8 cellular contexts compared by ENCODE assay signal in the genomic region with DNA sequence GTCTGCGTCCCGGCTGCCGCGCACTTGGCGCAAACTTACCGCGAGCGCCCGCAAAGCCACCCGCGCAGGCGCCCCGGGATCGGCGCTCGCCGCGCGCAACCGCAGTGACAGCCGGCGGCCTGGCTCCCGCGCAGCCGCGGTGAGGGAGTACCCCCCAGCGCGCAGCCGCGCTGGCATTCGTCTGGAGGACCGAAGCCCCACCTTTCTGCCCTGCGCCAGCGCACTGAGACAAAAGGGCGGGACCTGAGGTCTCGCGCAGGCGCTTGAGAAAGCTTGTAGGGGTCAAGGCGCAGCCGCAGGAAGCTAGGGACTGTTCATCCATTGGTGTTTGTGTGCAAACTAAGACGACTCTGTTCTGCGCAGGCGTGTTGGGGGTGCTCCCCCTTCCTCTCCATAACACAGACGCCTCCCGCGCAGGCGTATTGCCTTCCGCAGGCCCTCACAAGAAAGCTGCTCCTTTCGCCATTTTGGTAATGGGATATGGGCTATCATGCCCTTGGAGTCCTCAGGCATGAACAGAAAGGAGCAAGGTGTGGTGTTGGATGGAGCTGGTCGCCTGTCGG. TPM values are rescaled to one million over a fixed set of nuclear protein-coding genes. Genes with fewer than 3 reads are reported as not detected.
A peak's percentile ranks its signal among the peaks of the same experiment; 100 is the strongest.
DNase-seq lines count a peak whose midpoint lies in the region; TF ChIP-seq lines count a peak whose summit lies in the region.

A gene (minus strand): TSS at position 91 of the 563 bp plus-strand sequence. CDS start 558 bp downstream, outside the sequence.

- no peaks in the 10 kb centered on the region for H3K9me3 ChIP-seq in HAP-1
- no peaks in the 10 kb centered on the region for H3K9me3 ChIP-seq in MM.1S (replicated peaks; ENCODE audit: insufficient read depth, low read length)
- no peaks in the 10 kb centered on the region for H3K9me3 ChIP-seq in neural cell (ENCODE audit: low read length)
- no peaks in the 10 kb centered on the region for H3K9me3 ChIP-seq in stomach

- intact Hi-C loops in stomach (cut with DNase I; ENCODE audit: low total_unique reads) = no loop called here

- TF ChIP-seq POLR2A in stomach (IDR thresholded peaks at IDR 0.05) = peak in 1 of 4 donors; percentile 41

- H3K9ac ChIP-seq in MM.1S (ENCODE audit: low read length) (peak within 1 kb of the TSS; percentile 73), neural cell (ENCODE audit: low read length) (peak within 1 kb of the TSS; percentile 99)

- H3K36me3 ChIP-seq in HAP-1 (replicated peaks) (peaks cover 14% of the 10 kb centered on the region), MM.1S (replicated peaks; ENCODE audit: insufficient read depth, low read length) (no peaks in the 10 kb centered on the region), neural cell (ENCODE audit: insufficient read depth, low read length) (no peaks in the 10 kb centered on the region), stomach (peaks cover 0 to 5% (median 4%) of the 10 kb centered on the region in 4 donors)

- H3K9me2 ChIP-seq in MM.1S (replicated peaks; ENCODE audit: insufficient read depth, low read length) = no peaks in the 10 kb centered on the region
- no peaks in the 10 kb centered on the region for H3K9me2 ChIP-seq in neural cell (ENCODE audit: insufficient read depth, low read length)

- H3K79me2 ChIP-seq in MM.1S (ENCODE audit: low read length) = peaks cover 47% of the 10 kb centered on the region
- peaks cover 42% of the 10 kb centered on the region for H3K79me2 ChIP-seq in neural cell (replicated peaks; ENCODE audit: insufficient read depth, low read length)

- H3K4me1 ChIP-seq in HAP-1 = peaks cover 15% of the 10 kb centered on the region
- H3K4me1 ChIP-seq in MM.1S (ENCODE audit: low read length) = peaks cover 20% of the 10 kb centered on the region
- peaks cover 29 to 40% (median 37%) of the 10 kb centered on the region in 4 donors for H3K4me1 ChIP-seq in stomach

- WGBS in stomach, 5 donors = 0 to 2% (median 1%) methylated on average over 20 to 51 of the region's 51 CpGs

- no peak for TF ChIP-seq CTCF in MM.1S (IDR thresholded peaks at IDR 0.05; ENCODE audit: low read length)
- no peak for TF ChIP-seq CTCF in fibroblast of villous mesenchyme (IDR thresholded peaks at IDR 0.05; ENCODE audit: insufficient read depth, low read depth, low read length)
- TF ChIP-seq CTCF in neural cell (IDR thresholded peaks at IDR 0.05; ENCODE audit: poor library complexity, severe bottlenecking) = no peak
- TF ChIP-seq CTCF in stomach (IDR thresholded peaks at IDR 0.05) = no peak

- H3K27ac ChIP-seq in MM.1S (ENCODE audit: low read length) (peak within 1 kb of the TSS; percentile 90), neural cell (ENCODE audit: low read length) (peak within 1 kb of the TSS; percentile 98), stomach (peak within 1 kb of the TSS; percentile 91 to 99 (median 98))

- no peak for TF ChIP-seq RAD21 in neural cell (conservative IDR thresholded peaks at IDR 0.05)

- H3F3A ChIP-seq in MM.1S (ENCODE audit: insufficient read depth, low read length) = peaks cover 33% of the 10 kb centered on the region
- H3F3A ChIP-seq in neural cell (ENCODE audit: insufficient read depth, low read length, poor library complexity, severe bottlenecking) = peaks cover 2% of the 10 kb centered on the region

- H4K20me1 ChIP-seq in MM.1S (ENCODE audit: insufficient read depth, low read length) = no peaks in the 10 kb centered on the region
- H4K20me1 ChIP-seq in neural cell (ENCODE audit: insufficient read depth) = peaks cover 2% of the 10 kb centered on the region

- H3K4me3 ChIP-seq in HAP-1 (peak within 1 kb of the TSS; percentile 74), MM.1S (ENCODE audit: low read length) (peak within 1 kb of the TSS; percentile 88), fibroblast of villous mesenchyme (ENCODE audit: low read depth, low read length) (peak within 1 kb of the TSS; percentile 88), neural cell (ENCODE audit: low read length) (peak within 1 kb of the TSS; percentile 96), stomach (peak within 1 kb of the TSS; percentile 96 to 99 (median 98))

- in situ Hi-C loops in HAP-1 (cut with MboI; ENCODE audit: low sequenced_read_pairs) = no loop called here

- H2AFZ ChIP-seq in MM.1S (ENCODE audit: low read length) = peak within 1 kb of the TSS; percentile 70
- H2AFZ ChIP-seq in neural cell (ENCODE audit: low read depth, low read length) = peak within 1 kb of the TSS; percentile 57

- DNase-seq in ELR (ENCODE audit: low read depth) = peak; percentile 100
- peak; percentile 99 to 100 for DNase-seq in HAP-1 (ENCODE audit: low spot score in 2 of 2)
- peak; percentile 100 for DNase-seq in MM.1S
- DNase-seq in SIG-M5 (lab: John Stamatoyannopoulos, UW) = peak; percentile 99
- peak; percentile 97 for DNase-seq in activated gamma-delta T cell (lab: John Stamatoyannopoulos, UW)
- peak; percentile 100 for DNase-seq in fibroblast of villous mesenchyme (ENCODE audit: low read depth)
- DNase-seq in stomach = peak; percentile 100

- H3K4me2 ChIP-seq in MM.1S (ENCODE audit: low read depth, low read length) (peak within 1 kb of the TSS; percentile 93), neural cell (ENCODE audit: low read length) (peak within 1 kb of the TSS; percentile 58)

- no peaks in the 10 kb centered on the region for H3K27me3 ChIP-seq in HAP-1 (ENCODE audit: low read depth)
- H3K27me3 ChIP-seq in MM.1S (replicated peaks; ENCODE audit: insufficient read depth, low read length) = no peaks in the 10 kb centered on the region
- no peaks in the 10 kb centered on the region for H3K27me3 ChIP-seq in neural cell (ENCODE audit: insufficient read depth, low read depth, low read length)
- no peaks in the 10 kb centered on the region for H3K27me3 ChIP-seq in stomach

- TF ChIP-seq EP300 in neural cell (conservative IDR thresholded peaks at IDR 0.05; ENCODE audit: poor library complexity, severe bottlenecking) (no peak), stomach (IDR thresholded peaks at IDR 0.05) (no peak)

TF ChIP-seq in neural cell, 6 proteins besides CTCF, POLR2A, EP300 and RAD21:
- TF ChIP-seq EZH2 (IDR thresholded peaks at IDR 0.05; ENCODE audit: borderline replicate concordance, insufficient read depth, low read length, poor library complexity, severe bottlenecking) (no peak), POLR2AphosphoS5 (IDR thresholded peaks at IDR 0.05) (peak; percentile 72), TAF1 (IDR thresholded peaks at IDR 0.05; ENCODE audit: low read depth) (peak; percentile 84), MXI1 (conservative IDR thresholded peaks at IDR 0.05; ENCODE audit: poor library complexity, severe bottlenecking) (no peak)
- TF ChIP-seq, protein P1, sequence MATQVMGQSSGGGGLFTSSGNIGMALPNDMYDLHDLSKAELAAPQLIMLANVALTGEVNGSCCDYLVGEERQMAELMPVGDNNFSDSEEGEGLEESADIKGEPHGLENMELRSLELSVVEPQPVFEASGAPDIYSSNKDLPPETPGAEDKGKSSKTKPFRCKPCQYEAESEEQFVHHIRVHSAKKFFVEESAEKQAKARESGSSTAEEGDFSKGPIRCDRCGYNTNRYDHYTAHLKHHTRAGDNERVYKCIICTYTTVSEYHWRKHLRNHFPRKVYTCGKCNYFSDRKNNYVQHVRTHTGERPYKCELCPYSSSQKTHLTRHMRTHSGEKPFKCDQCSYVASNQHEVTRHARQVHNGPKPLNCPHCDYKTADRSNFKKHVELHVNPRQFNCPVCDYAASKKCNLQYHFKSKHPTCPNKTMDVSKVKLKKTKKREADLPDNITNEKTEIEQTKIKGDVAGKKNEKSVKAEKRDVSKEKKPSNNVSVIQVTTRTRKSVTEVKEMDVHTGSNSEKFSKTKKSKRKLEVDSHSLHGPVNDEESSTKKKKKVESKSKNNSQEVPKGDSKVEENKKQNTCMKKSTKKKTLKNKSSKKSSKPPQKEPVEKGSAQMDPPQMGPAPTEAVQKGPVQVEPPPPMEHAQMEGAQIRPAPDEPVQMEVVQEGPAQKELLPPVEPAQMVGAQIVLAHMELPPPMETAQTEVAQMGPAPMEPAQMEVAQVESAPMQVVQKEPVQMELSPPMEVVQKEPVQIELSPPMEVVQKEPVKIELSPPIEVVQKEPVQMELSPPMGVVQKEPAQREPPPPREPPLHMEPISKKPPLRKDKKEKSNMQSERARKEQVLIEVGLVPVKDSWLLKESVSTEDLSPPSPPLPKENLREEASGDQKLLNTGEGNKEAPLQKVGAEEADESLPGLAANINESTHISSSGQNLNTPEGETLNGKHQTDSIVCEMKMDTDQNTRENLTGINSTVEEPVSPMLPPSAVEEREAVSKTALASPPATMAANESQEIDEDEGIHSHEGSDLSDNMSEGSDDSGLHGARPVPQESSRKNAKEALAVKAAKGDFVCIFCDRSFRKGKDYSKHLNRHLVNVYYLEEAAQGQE (IDR thresholded peaks at IDR 0.05; ENCODE audit: borderline replicate concordance) = no peak

RNA-seq across cellular contexts. Expression of the gene that starts here (rescaled TPM):
- 22.5 and 23.2 TPM in 2 replicates for total RNA-seq in fibroblast of villous mesenchyme
- polyA plus RNA-seq in neural cell = 10.4 and 12.9 TPM in 2 replicates
- polyA minus RNA-seq in neural cell = 45.0 and 60.3 TPM in 2 replicates
- 100 to 1,000 TPM in 1 of 5 donors, 10 to 100 TPM in 4; 23.2 to 206 (median 48.5) TPM for total RNA-seq in stomach
- 1 to 10 TPM; 8.3 to 9.8 (median 8.6) TPM for polyA plus RNA-seq in stomach

Comparison
In these comparisons a context has a peak if more than half of its experiments do, and no peak if none do; other contexts are left out.
1. Peak in every context shown above with its lines: DNase-seq, H3K4me3 ChIP-seq and H3K27ac ChIP-seq.